ENCODE assay signal across 12 cellular contexts in the genomic region with DNA sequence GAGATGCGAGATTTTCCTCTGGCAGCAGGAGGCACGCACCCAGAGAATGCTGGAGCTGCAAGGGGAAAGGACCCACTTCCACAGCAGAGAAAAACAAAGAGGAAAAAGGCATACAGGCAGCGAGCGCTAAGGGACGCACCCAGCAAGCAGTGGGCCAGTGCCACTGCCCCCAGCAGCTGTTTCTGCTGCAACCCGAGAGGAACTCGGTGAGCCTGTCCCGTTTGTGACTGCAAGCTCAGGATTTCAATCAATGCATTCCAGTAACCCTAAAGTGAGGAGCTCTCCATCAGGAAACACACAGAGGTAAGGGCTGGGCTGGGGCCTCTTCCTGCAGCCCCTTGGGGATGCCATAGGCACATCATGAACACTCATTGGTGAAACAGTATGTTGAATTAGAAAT.
"Had no signal": no experiment of that assay in that cellular context is flagged by ENCODE, and none has a peak within 500 bp of the region (broad histone marks: within the 10 kb centered on the region; RNA-seq: fewer than 3 reads in every experiment).

No MANE protein-coding gene starts in this region.

- H3K27ac Mint-ChIP-seq: activated CD4-positive, alpha-beta T cell treated with anti-CD3 and anti-CD28 coated beads, Interleukin-2, amount 10 ng/mL, durations not matched to agents 24 days and 14 days; activated naive CD4-positive, alpha-beta T cell treated with anti-CD3 and anti-CD28 coated beads for 36 hours; natural killer cell treated with Interleukin-12 subunit alpha and Interleukin-12 subunit beta and Interleukin-15 and Interleukin-18, amount 100 ng/mL, for 72 hours; WTC11 had no signal

- H3K9me3 Mint-ChIP-seq: activated naive CD4-positive, alpha-beta T cell treated with anti-CD3 and anti-CD28 coated beads for 36 hours; natural killer cell treated with Interleukin-12 subunit alpha and Interleukin-12 subunit beta and Interleukin-15 and Interleukin-18, amount 100 ng/mL, for 72 hours; WTC11 had no signal

- H3K9me3 ChIP-seq: esophagus muscularis mucosa, mucosa of descending colon, stomach had no signal

- H3K4me3 ChIP-seq: dorsolateral prefrontal cortex, esophagus muscularis mucosa, lung, mucosa of descending colon, stomach had no signal

- H3K27ac ChIP-seq: esophagus muscularis mucosa, stomach had no signal

- H3K4me3 Mint-ChIP-seq: activated CD4-positive, alpha-beta T cell treated with anti-CD3 and anti-CD28 coated beads, Interleukin-2, amount 10 ng/mL, durations not matched to agents 24 days and 14 days; activated naive CD4-positive, alpha-beta T cell treated with anti-CD3 and anti-CD28 coated beads for 36 hours; natural killer cell treated with Interleukin-12 subunit alpha and Interleukin-12 subunit beta and Interleukin-15 and Interleukin-18, amount 100 ng/mL, for 72 hours; WTC11 had no signal

- ATAC-seq: natural killer cell treated with Interleukin-12 subunit alpha and Interleukin-12 subunit beta and Interleukin-15 and Interleukin-18, amount 100 ng/mL, for 72 hours had no signal

- H3K27me3 ChIP-seq: dorsolateral prefrontal cortex, esophagus muscularis mucosa, stomach had no signal

- DNase-seq: activated CD4-positive, alpha-beta T cell treated with anti-CD3 and anti-CD28 coated beads, Interleukin-2, amount 10 ng/mL, durations not matched to agents 24 days and 14 days; activated naive CD4-positive, alpha-beta T cell treated with anti-CD3 and anti-CD28 coated beads for 36 hours; dorsolateral prefrontal cortex; head of caudate nucleus; left colon; mucosa of descending colon; stimulated activated CD4-positive, alpha-beta T cell treated with anti-CD3 and anti-CD28 coated beads, Interleukin-4, amount 100 ng/mL, for 1 hour; stomach had no signal

- H3K27me3 Mint-ChIP-seq: activated CD4-positive, alpha-beta T cell treated with anti-CD3 and anti-CD28 coated beads, Interleukin-2, amount 10 ng/mL, durations not matched to agents 24 days and 14 days; natural killer cell treated with Interleukin-12 subunit alpha and Interleukin-12 subunit beta and Interleukin-15 and Interleukin-18, amount 100 ng/mL, for 72 hours had no signal
